24 cellular contexts compared by ENCODE assay signal in the genomic region with DNA sequence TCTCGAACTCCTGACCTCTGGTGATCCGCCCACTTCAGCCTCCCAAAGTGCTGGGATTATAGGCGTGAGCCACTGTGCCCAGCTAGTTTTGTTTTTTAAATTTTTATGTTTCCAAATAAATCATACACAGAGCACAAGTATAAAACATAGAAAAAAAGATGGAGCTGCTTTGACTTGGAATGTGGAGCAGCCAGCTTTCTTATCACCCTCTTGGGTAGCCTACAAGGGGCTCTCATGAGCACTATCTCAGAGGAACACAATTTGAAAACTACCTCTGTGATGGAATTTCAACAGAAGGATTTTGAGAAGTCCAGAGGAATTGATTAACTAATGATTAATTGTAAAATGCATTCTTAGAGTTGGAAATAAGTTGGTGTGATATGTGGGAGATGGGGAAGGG.
"Had no signal": no experiment of that assay in that cellular context is flagged by ENCODE, and none has a peak within 500 bp of the region (broad histone marks: within the 10 kb centered on the region; RNA-seq: fewer than 3 reads in every experiment).

No MANE protein-coding gene starts in this region.

- H3K27me3 ChIP-seq: adrenal gland, MG63, Peyer's patch had no signal

- H3K27ac Mint-ChIP-seq: activated B cell treated with CpG ODN at 0.5 μM for 24 hours; activated CD4-positive, alpha-beta T cell treated with anti-CD3 and anti-CD28 coated beads, Interleukin-2, amount 10 ng/mL, durations not matched to agents 24 days and 14 days; activated naive CD8-positive, alpha-beta T cell treated with anti-CD3 and anti-CD28 coated beads, Interleukin-2, amount 10 ng/mL, durations not matched to agents 7 days and 5 days had no signal

- ATAC-seq: T-helper 17 cell had no signal

- H3K27me3 Mint-ChIP-seq: activated B cell treated with CpG ODN at 0.5 μM for 24 hours; activated CD4-positive, alpha-beta T cell treated with anti-CD3 and anti-CD28 coated beads, Interleukin-2, amount 10 ng/mL, durations not matched to agents 24 days and 14 days; activated naive CD8-positive, alpha-beta T cell treated with anti-CD3 and anti-CD28 coated beads, Interleukin-2, amount 10 ng/mL, durations not matched to agents 7 days and 5 days; IgD-negative memory B cell; T-helper 17 cell had no signal

- H3K4me3 Mint-ChIP-seq: activated B cell treated with CpG ODN at 0.5 μM for 24 hours; activated CD4-positive, alpha-beta T cell treated with anti-CD3 and anti-CD28 coated beads, Interleukin-2, amount 10 ng/mL, durations not matched to agents 24 days and 14 days; activated naive CD8-positive, alpha-beta T cell treated with anti-CD3 and anti-CD28 coated beads, Interleukin-2, amount 10 ng/mL, durations not matched to agents 7 days and 5 days; T-helper 17 cell had no signal

- DNase-seq: activated B cell treated with CpG ODN at 0.5 μM for 24 hours; activated CD4-positive, alpha-beta T cell treated with anti-CD3 and anti-CD28 coated beads for 1 hour; activated CD4-positive, alpha-beta T cell treated with anti-CD3 and anti-CD28 coated beads, Interleukin-2, amount 10 ng/mL, durations not matched to agents 24 days and 14 days; activated CD4-positive, alpha-beta T cell treated with anti-CD3 and anti-CD28 coated beads, Interleukin-2, amount 50 U/mL, for 48 hours; activated naive CD4-positive, alpha-beta T cell treated with anti-CD3 and anti-CD28 coated beads, Interleukin-2, amount 50 U/mL, for 16 hours; activated naive CD8-positive, alpha-beta T cell treated with anti-CD3 and anti-CD28 coated beads, Interleukin-2, amount 10 ng/mL, durations not matched to agents 7 days and 5 days; activated T-cell treated with anti-CD3 and anti-CD28 coated beads for 4 hours; adrenal gland; anterior cingulate cortex; caudate nucleus; MG63; MV-4-11; NCI-H1092 treated with DMSO at 0.1 percent for 48 hours; NCI-H1436; NCI-H1694 treated with DMSO at 0.1 percent for 48 hours; NCI-H2029 treated with DMSO at 0.1 percent for 48 hours; NCI-H446; NCI-H524; Peyer's patch; SHP77; T-helper 17 cell; T-helper 9 cell had no signal

- H3K9me3 Mint-ChIP-seq: activated B cell treated with CpG ODN at 0.5 μM for 24 hours; activated CD4-positive, alpha-beta T cell treated with anti-CD3 and anti-CD28 coated beads, Interleukin-2, amount 10 ng/mL, durations not matched to agents 24 days and 14 days; activated naive CD8-positive, alpha-beta T cell treated with anti-CD3 and anti-CD28 coated beads, Interleukin-2, amount 10 ng/mL, durations not matched to agents 7 days and 5 days; IgD-negative memory B cell had no signal

- H3K4me2 ChIP-seq: KMS-11 had no signal

- H3K9me3 ChIP-seq: adrenal gland, MG63, Peyer's patch had no signal

- H3K9ac ChIP-seq: KMS-11 had no signal

- H3K4me3 ChIP-seq: adrenal gland, MG63, Peyer's patch had no signal

- H3K27ac ChIP-seq: adrenal gland, KMS-11, Peyer's patch had no signal

- H3K36me3 ChIP-seq: adrenal gland had no signal

- H3K4me1 ChIP-seq: Peyer's patch had no signal
